Comparison of ENCODE assay signal across 8 cellular contexts in genomic region chr1:155307247-155307740, GRCh38. TPM values are rescaled to one million over a fixed set of nuclear protein-coding genes. Genes with fewer than 3 reads are reported as not detected.
DNase-seq lines count a peak whose midpoint lies in the region; ATAC-seq, FAIRE-seq and TF ChIP-seq lines count a peak whose summit lies in the region.

No MANE protein-coding gene starts in this region.

- peak; percentile 22 for DNase-seq in activated CD4-positive, alpha-beta T cell treated with anti-CD3 and anti-CD28 coated beads for 36 hours
- DNase-seq in activated CD4-positive, alpha-beta T cell treated with anti-CD3 and anti-CD28 coated beads, Interleukin-2, amount 50 U/mL, for 48 hours = no peak
- DNase-seq in NCI-H146 (lab: John Stamatoyannopoulos, UW) = peak; percentile 39
- DNase-seq in amniotic epithelial cell (ENCODE audit: low read depth) = peak; percentile 72
- DNase-seq in naive B cell = no peak
- DNase-seq in mucosa of descending colon = no peak
- DNase-seq in pancreas = no peak

- no peak for ATAC-seq in activated CD4-positive, alpha-beta T cell treated with anti-CD3 and anti-CD28 coated beads for 36 hours
- ATAC-seq in naive B cell (ENCODE audit: low read depth in 2 of 2) (no peak), mucosa of descending colon (no peak), pancreas (no peak), GM18505 (IDR thresholded peaks at IDR 0.05; ENCODE audit: unreplicated experiment) (no peak)

- H3K36me3 ChIP-seq in mucosa of descending colon (ENCODE audit: low read depth) (peaks cover 3% of the 10 kb centered on the region), pancreas (no peaks in the 10 kb centered on the region)

- H3K27me3 ChIP-seq in pancreas = no peaks in the 10 kb centered on the region

- no peak for TF ChIP-seq CTCF in mucosa of descending colon (IDR thresholded peaks at IDR 0.05)
- no peak for TF ChIP-seq CTCF in pancreas (IDR thresholded peaks at IDR 0.05)

- H3K9me3 ChIP-seq in mucosa of descending colon (no peaks in the 10 kb centered on the region), pancreas (no peaks in the 10 kb centered on the region)

- no peak overlapping the region for H3K27ac ChIP-seq in pancreas

- H3K4me3 Mint-ChIP-seq in activated CD4-positive, alpha-beta T cell treated with anti-CD3 and anti-CD28 coated beads for 36 hours = peak overlapping the region; percentile 88
- H3K4me3 Mint-ChIP-seq in naive B cell = peak overlapping the region in 4 of 8 donors; percentile 30 to 99 (median 68)

- H3K27me3 Mint-ChIP-seq in activated CD4-positive, alpha-beta T cell treated with anti-CD3 and anti-CD28 coated beads for 36 hours = no peaks in the 10 kb centered on the region
- H3K27me3 Mint-ChIP-seq in naive B cell = peaks cover 0 to 7% (median 0%) of the 10 kb centered on the region in 3 donors

- H3K4me3 ChIP-seq in mucosa of descending colon (no peak overlapping the region), pancreas (no peak overlapping the region)

- TF ChIP-seq POLR2A in GM18505 (IDR thresholded peaks at IDR 0.05; ENCODE audit: borderline replicate concordance, extremely low read depth, insufficient read depth, insufficient read length) = no peak

- CTCF ChIA-PET in activated CD4-positive, alpha-beta T cell treated with anti-CD3 and anti-CD28 coated beads for 36 hours (lab: Charles Lee) = interaction anchor here (0.8 to 2.4 kb wide), 10 partner anchors 9 to 80 kb away, joined by 3 to 28 read pairs (median 5); partner anchors contain the start of genes CLK2 and RUSC1

- intact Hi-C loops in activated CD4-positive, alpha-beta T cell treated with anti-CD3 and anti-CD28 coated beads for 36 hours (cut with DNase I, micrococcal nuclease) = loop anchor here (5.0 to 10.0 kb wide), 3 partner anchors 45 to 718 kb away; partner anchors contain the start of genes DAP3 (in 1 of the 2), SCAMP3 (in 1 of the 2), SSR2 (in 1 of the 2) and YY1AP1 (in 1 of the 2)
- intact Hi-C loops in mucosa of descending colon (cut with DNase I, micrococcal nuclease) (no loop called here), pancreas (cut with DNase I) (no loop called here)

- peaks cover 26% of the 10 kb centered on the region for H3K36me3 Mint-ChIP-seq in activated CD4-positive, alpha-beta T cell treated with anti-CD3 and anti-CD28 coated beads for 36 hours (ENCODE audit: low read depth)
- no peaks in the 10 kb centered on the region for H3K36me3 Mint-ChIP-seq in naive B cell

- FAIRE-seq in pancreas (lab: Jason Lieb, UNC) = no peak

- 55 to 56% methylated on average over 6 of the region's 6 CpGs for WGBS in pancreas, 2 donors

- peaks cover 32% of the 10 kb centered on the region for H3K4me1 Mint-ChIP-seq in activated CD4-positive, alpha-beta T cell treated with anti-CD3 and anti-CD28 coated beads for 36 hours
- peaks cover 22 to 37% (median 22%) of the 10 kb centered on the region in 3 donors for H3K4me1 Mint-ChIP-seq in naive B cell

- peak overlapping the region; percentile 98 for H3K27ac Mint-ChIP-seq in activated CD4-positive, alpha-beta T cell treated with anti-CD3 and anti-CD28 coated beads for 36 hours
- H3K27ac Mint-ChIP-seq in naive B cell = peak overlapping the region in 5 of 6 donors; percentile 88 to 98 (median 95)

- POLR2A ChIA-PET in activated CD4-positive, alpha-beta T cell treated with anti-CD3 and anti-CD28 coated beads for 36 hours (lab: Charles Lee) = interaction anchor here (0.7 to 1.2 kb wide), 3 partner anchors 17 to 1000 kb away, joined by 3 to 4 read pairs (median 3); no protein-coding TSS in a partner anchor

- H3K9me3 Mint-ChIP-seq in activated CD4-positive, alpha-beta T cell treated with anti-CD3 and anti-CD28 coated beads for 36 hours (ENCODE audit: low read depth) = no peaks in the 10 kb centered on the region
- no peaks in the 10 kb centered on the region for H3K9me3 Mint-ChIP-seq in naive B cell

- H3K4me1 ChIP-seq in mucosa of descending colon (ENCODE audit: low read depth) (peaks cover 13% of the 10 kb centered on the region), pancreas (peaks cover 0 to 7% (median 0%) of the 10 kb centered on the region in 3 donors)

RNA-seq across cellular contexts. Expression of gene FDPS, which starts 1.4 kb away (rescaled TPM):
- 100 to 1,000 TPM; 255 to 354 TPM for total RNA-seq in activated CD4-positive, alpha-beta T cell treated with anti-CD3 and anti-CD28 coated beads for 36 hours
- polyA plus RNA-seq in naive B cell (ENCODE audit: low read depth in 6 of 6) = 100 to 1,000 TPM in 5 of 6 donors, 10 to 100 TPM in 1; 99.4 to 187 (median 117) TPM
- total RNA-seq in mucosa of descending colon = 100 to 1,000 TPM; 130 to 244 (median 222) TPM
- 10 to 100 TPM; 48.7 to 78.9 (median 66.2) TPM for total RNA-seq in pancreas
- polyA plus RNA-seq in pancreas = 100 to 1,000 TPM in 1 of 2 donors, 10 to 100 TPM in 1; 75.1 to 151 TPM

RNA-seq across cellular contexts. Expression of gene PKLR, which starts 6.1 kb away (rescaled TPM):
- total RNA-seq in activated CD4-positive, alpha-beta T cell treated with anti-CD3 and anti-CD28 coated beads for 36 hours = not detected
- not detected for polyA plus RNA-seq in naive B cell (ENCODE audit: low read depth in 6 of 6)
- 1 to 10 TPM in 2 of 3 donors, under 1 TPM in 1; 0.63 to 2.0 (median 1.5) TPM for total RNA-seq in mucosa of descending colon
- total RNA-seq in pancreas = under 1 TPM in 1 of 6 donors, not detected in 5; 0.22 TPM
- under 1 TPM in 1 of 2 donors, not detected in 1; 0.19 TPM for polyA plus RNA-seq in pancreas

RNA-seq across cellular contexts. Expression of gene RUSC1, which starts 13.4 kb away (rescaled TPM):
- 10 to 100 TPM; 21.3 to 22.2 TPM for total RNA-seq in activated CD4-positive, alpha-beta T cell treated with anti-CD3 and anti-CD28 coated beads for 36 hours
- polyA plus RNA-seq in naive B cell (ENCODE audit: low read depth in 6 of 6) (1 to 10 TPM in 5 of 6 donors, not detected in 1; 3.4 to 6.5 (median 5.0) TPM), pancreas (10 to 100 TPM; 23.0 to 47.2 TPM)
- total RNA-seq in mucosa of descending colon (10 to 100 TPM; 58.9 to 79.4 (median 60.6) TPM), pancreas (10 to 100 TPM in 4 of 6 donors, 1 to 10 TPM in 2; 9.2 to 19.2 (median 11.6) TPM)

RNA-seq across cellular contexts. Expression of gene HCN3, which starts 30.0 kb away (rescaled TPM):
- 1 to 10 TPM; 1.9 to 2.3 TPM for total RNA-seq in activated CD4-positive, alpha-beta T cell treated with anti-CD3 and anti-CD28 coated beads for 36 hours
- under 1 TPM in 2 of 6 donors, not detected in 4; 0.08 to 0.33 TPM for polyA plus RNA-seq in naive B cell (ENCODE audit: low read depth in 6 of 6)
- total RNA-seq in mucosa of descending colon = 10 to 100 TPM; 10.3 to 15.6 (median 10.8) TPM
- 1 to 10 TPM in 4 of 6 donors, under 1 TPM in 2; 0.66 to 2.6 (median 1.4) TPM for total RNA-seq in pancreas
- 10 to 100 TPM in 1 of 2 donors, 1 to 10 TPM in 1; 4.8 to 12.0 TPM for polyA plus RNA-seq in pancreas

RNA-seq across cellular contexts. Expression of gene CLK2, which starts 34.0 kb away (rescaled TPM):
- total RNA-seq in activated CD4-positive, alpha-beta T cell treated with anti-CD3 and anti-CD28 coated beads for 36 hours = 10 to 100 TPM; 81.4 to 86.6 TPM
- polyA plus RNA-seq in naive B cell (ENCODE audit: low read depth in 6 of 6) (10 to 100 TPM; 11.6 to 28.2 (median 18.1) TPM), pancreas (10 to 100 TPM; 81.1 to 89.4 TPM)
- total RNA-seq in mucosa of descending colon (10 to 100 TPM; 43.7 to 51.7 (median 47.8) TPM), pancreas (10 to 100 TPM; 15.7 to 39.6 (median 18.7) TPM)

Comparison
In these comparisons a context has a peak if more than half of its experiments do, and no peak if none do; other contexts are left out.
1. DNase-seq: peak in activated CD4-positive, alpha-beta T cell treated with anti-CD3 and anti-CD28 coated beads for 36 hours (single experiment), NCI-H146 (single experiment) and amniotic epithelial cell (single experiment); none in activated CD4-positive, alpha-beta T cell treated with anti-CD3 and anti-CD28 coated beads, Interleukin-2, amount 50 U/mL, for 48 hours (0 of 2), naive B cell (single experiment), mucosa of descending colon (0 of 3) and pancreas (0 of 6).
2. intact Hi-C loops: an anchor here in activated CD4-positive, alpha-beta T cell treated with anti-CD3 and anti-CD28 coated beads for 36 hours (5.0 to 10.0 kb wide); none called in mucosa of descending colon and pancreas.